ENCODE assay signal across 10 cellular contexts in the genomic region with DNA sequence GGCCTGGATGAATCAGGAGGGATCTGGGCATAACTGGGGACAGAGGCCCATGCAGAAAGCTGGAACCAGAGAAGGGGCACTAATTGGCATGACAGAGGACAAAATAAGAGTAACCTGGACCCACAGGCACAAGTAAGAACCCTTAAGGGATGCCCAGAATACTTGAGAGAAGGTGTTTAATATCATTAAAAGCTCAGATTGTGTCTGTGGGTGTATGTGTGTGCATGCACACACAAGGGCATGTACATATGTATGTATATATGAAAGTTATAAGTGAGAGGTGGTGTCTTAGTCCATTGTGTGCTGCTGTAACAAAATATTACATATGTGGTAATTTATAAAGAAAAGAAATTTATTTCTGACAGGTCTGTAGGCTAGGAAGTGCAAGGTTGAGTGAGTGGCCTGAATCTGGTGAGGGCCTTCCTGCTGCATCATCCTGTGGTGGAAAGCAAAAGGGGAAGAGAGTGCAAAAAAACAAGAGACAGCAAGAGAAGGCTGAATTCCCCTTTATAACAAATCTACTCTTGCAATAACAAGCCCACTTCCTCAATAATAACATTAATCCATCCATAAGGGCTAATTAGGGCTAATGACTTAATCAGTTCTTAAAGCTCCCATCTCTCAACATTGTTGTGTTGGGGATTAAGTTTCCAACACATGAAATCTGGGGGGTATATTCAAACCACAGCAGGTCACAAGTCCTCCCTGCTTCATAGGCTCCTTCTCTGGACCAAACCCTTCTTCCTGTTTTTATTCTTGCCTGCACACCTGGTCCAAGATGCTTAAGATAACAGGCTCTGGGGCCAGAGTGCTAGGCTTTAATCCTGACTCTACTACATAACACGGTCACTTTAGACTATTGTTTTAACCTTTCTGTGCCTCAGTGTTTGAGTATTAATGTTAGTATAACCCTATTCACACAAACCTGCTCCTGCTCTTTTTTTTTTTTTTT.
DNase-seq lines count a peak whose midpoint lies in the region; ATAC-seq lines count a peak whose summit lies in the region.
"Had no signal": no experiment of that assay in that cellular context is flagged by ENCODE, and none has a peak within 500 bp of the region (broad histone marks: within the 10 kb centered on the region; RNA-seq: fewer than 3 reads in every experiment).

No MANE protein-coding gene starts in this region.

- DNase-seq in AML-193 (lab: John Stamatoyannopoulos, UW), result peak; percentile 82 to 83
- peak; percentile 79 to 94 for DNase-seq in NOMO-1 (lab: John Stamatoyannopoulos, UW; ENCODE audit: unreplicated experiment in 2 of 2)
- no peak for DNase-seq in DMS114 treated with DMSO at 0.1 percent for 48 hours (lab: John Stamatoyannopoulos, UW; ENCODE audit: unreplicated experiment)
- DNase-seq in NCI-H2107 treated with DMSO at 0.1 percent for 48 hours (lab: John Stamatoyannopoulos, UW; ENCODE audit: unreplicated experiment), result no peak
- DNase-seq in kidney glomerular epithelial cell (lab: John Stamatoyannopoulos, UW), result no peak
- no peak for DNase-seq in stimulated activated CD8-positive, alpha-beta memory T cell treated with anti-CD3 and anti-CD28 coated beads, Interleukin-4, amount 100 ng/mL, for 48 hours
- DNase-seq: ACHN, midbrain had no signal

- ATAC-seq in GM19324 (IDR thresholded peaks at IDR 0.05; ENCODE audit: low FRiP score, unreplicated experiment), result peak; percentile 60
- peak; percentile 64 for ATAC-seq in HG03039 (IDR thresholded peaks at IDR 0.05; ENCODE audit: unreplicated experiment)

Comparison
In these comparisons a context has a peak if more than half of its experiments do, and no peak if none do; other contexts are left out.
1. DNase-seq: peak in AML-193 (2 of 2) and NOMO-1 (2 of 2); none in DMS114 treated with DMSO at 0.1 percent for 48 hours (single experiment), NCI-H2107 treated with DMSO at 0.1 percent for 48 hours (single experiment), kidney glomerular epithelial cell (single experiment) and stimulated activated CD8-positive, alpha-beta memory T cell treated with anti-CD3 and anti-CD28 coated beads, Interleukin-4, amount 100 ng/mL, for 48 hours (single experiment).